In the genomic region with DNA sequence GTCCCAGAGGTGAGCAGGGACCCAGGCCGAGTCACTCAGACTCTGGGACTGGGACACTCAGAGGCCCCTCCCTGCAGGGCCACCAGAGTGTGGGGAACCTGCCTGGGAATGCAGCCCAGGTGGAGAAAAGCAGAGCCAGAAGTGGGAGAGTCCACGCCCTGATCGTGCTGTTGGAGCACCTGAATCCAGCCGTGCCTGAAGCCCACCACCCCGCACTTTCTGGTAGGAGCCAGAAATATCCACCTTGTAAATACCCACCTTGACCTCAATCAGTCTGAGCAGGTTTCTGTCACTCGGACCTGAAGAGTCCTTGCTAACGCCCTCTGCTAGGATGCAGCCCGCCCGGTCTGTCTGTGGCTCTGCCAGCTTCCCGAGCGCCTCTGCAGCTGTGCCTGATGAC, we compare ENCODE assay signal across 1 cellular context.
TF ChIP-seq lines count a peak whose summit lies in the region.

No MANE protein-coding gene starts in this region.

TF ChIP-seq in H1, 55 proteins besides CTCF, POLR2A, EP300 and RAD21:
- TF ChIP-seq NRF1 (IDR thresholded peaks at IDR 0.05; ENCODE audit: low read depth, low read length) (no peak), KDM1A (IDR thresholded peaks at IDR 0.05; ENCODE audit: borderline replicate concordance, low read length) (0 out of 2 replicates have a peak, but pooled peaks have one; percentile 6)
